Comparison of ENCODE assay signal across 11 cellular contexts in genomic region chr1:29682918-29683314, GRCh38.
DNase-seq lines count a peak whose midpoint lies in the region; ATAC-seq and TF ChIP-seq lines count a peak whose summit lies in the region.
"Had no signal": no experiment of that assay in that cellular context is flagged by ENCODE, and none has a peak within 500 bp of the region (broad histone marks: within the 10 kb centered on the region; RNA-seq: fewer than 3 reads in every experiment).

No MANE protein-coding gene starts in this region.

- H3K4me3 Mint-ChIP-seq in nephron, result peak overlapping the region in 1 of 3 experiments; percentile 29

- no peak overlapping the region for H3K4me3 ChIP-seq in MG63
- H3K4me3 ChIP-seq in WERI-Rb-1 (ENCODE audit: low read depth, low read length), result no peak overlapping the region; the same call in 1 of the 2 replicates
- H3K4me3 ChIP-seq: ascending aorta, skin epidermis had no signal

- H3K4me1 Mint-ChIP-seq in nephron, result peaks cover 61% of the 10 kb centered on the region

- TF ChIP-seq CTCF in WERI-Rb-1 (IDR thresholded peaks at IDR 0.05; ENCODE audit: low read depth, low read length) (no peak), nephron (IDR thresholded peaks at IDR 0.05; ENCODE audit: unreplicated experiment in 3 of 3) (no peak)

- peak overlapping the region; percentile 78 for H3K27ac ChIP-seq in WERI-Rb-1
- H3K27ac ChIP-seq: ascending aorta, skin epidermis had no signal

- H3K36me3 Mint-ChIP-seq in nephron (ENCODE audit: low read depth), result no peaks in the 10 kb centered on the region

- no peaks in the 10 kb centered on the region for H3K9me3 Mint-ChIP-seq in nephron

- peaks cover 21% of the 10 kb centered on the region for H3K27me3 Mint-ChIP-seq in nephron (ENCODE audit: low read depth)

- H3K36me3 ChIP-seq in MG63, result no peaks in the 10 kb centered on the region
- H3K36me3 ChIP-seq in WERI-Rb-1, result no peaks in the 10 kb centered on the region
- H3K36me3 ChIP-seq: ascending aorta had no signal

- peak; percentile 47 for DNase-seq in DMS79 (lab: John Stamatoyannopoulos, UW)
- peak; percentile 47 for DNase-seq in MG63
- no peak for DNase-seq in WERI-Rb-1
- no peak for DNase-seq in COLO668 (lab: John Stamatoyannopoulos, UW; ENCODE audit: unreplicated experiment)
- DNase-seq: activated T-cell treated with anti-CD3 and anti-CD28 coated beads for 4 hours had no signal

- H3K9me3 ChIP-seq in MG63 (no peaks in the 10 kb centered on the region), WERI-Rb-1 (ENCODE audit: severe bottlenecking) (no peaks in the 10 kb centered on the region)
- H3K9me3 ChIP-seq: ascending aorta had no signal

- ATAC-seq in HG03097 (IDR thresholded peaks at IDR 0.05; ENCODE audit: low FRiP score, unreplicated experiment) (no peak), HG02870 (IDR thresholded peaks at IDR 0.05; ENCODE audit: unreplicated experiment) (no peak), GM18907 (IDR thresholded peaks at IDR 0.05; ENCODE audit: unreplicated experiment) (no peak)

- peak overlapping the region in 2 of 3 experiments; percentile 56 to 82 for H3K27ac Mint-ChIP-seq in nephron

- H3K27me3 ChIP-seq in MG63 (no peaks in the 10 kb centered on the region), WERI-Rb-1 (ENCODE audit: insufficient read depth, low read depth, severe bottlenecking) (no peaks in the 10 kb centered on the region)
- H3K27me3 ChIP-seq: ascending aorta had no signal

Comparison
In these comparisons a context has a peak if more than half of its experiments do, and no peak if none do; other contexts are left out.
1. DNase-seq: peak in DMS79 (single experiment) and MG63 (single experiment); none in WERI-Rb-1 (single experiment) and COLO668 (single experiment).